ENCODE assay signal across 9 cellular contexts in the genomic region with DNA sequence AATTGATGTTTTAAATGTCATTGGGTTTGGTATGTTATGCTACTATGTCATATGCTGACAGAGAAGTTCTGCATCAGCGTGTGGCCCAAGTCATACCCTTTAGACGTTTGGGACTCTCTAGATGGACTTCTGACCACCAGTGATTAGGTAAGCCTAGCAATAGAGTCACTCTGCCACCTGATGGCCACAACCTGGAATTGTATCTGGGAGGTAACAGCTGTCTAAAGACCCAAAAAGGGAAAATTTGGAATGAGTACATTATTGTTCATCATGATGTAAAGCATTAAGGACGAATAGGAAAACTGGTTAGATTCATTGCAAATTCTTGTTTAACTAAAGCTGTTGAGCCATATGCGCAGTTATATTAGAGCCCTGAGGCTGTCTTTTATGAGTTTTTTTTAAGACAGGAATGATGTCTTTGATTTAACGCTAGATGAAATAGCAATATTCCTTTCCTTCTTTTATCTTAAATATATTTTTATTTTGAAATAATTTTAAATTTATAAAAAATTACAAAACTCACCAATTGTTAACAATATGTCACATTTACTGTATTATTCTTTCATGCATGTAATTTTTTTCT.
A peak's percentile ranks its signal among the peaks of the same experiment; 100 is the strongest.
DNase-seq lines count a peak whose midpoint lies in the region; ATAC-seq and TF ChIP-seq lines count a peak whose summit lies in the region.
"Had no signal": no experiment of that assay in that cellular context is flagged by ENCODE, and none has a peak within 500 bp of the region (broad histone marks: within the 10 kb centered on the region; RNA-seq: fewer than 3 reads in every experiment).

No MANE protein-coding gene starts in this region.

- ATAC-seq in body of pancreas (no peak), lower lobe of right lung (peak; percentile 51 to 66), HG03571 (IDR thresholded peaks at IDR 0.05; ENCODE audit: unreplicated experiment) (no peak)

- TF ChIP-seq CTCF in AG09309 (IDR thresholded peaks at IDR 0.05; ENCODE audit: control insufficient read depth, insufficient read depth, low read depth, low read length, missing control alignments) (peak; percentile 62), GM12873 (IDR thresholded peaks at IDR 0.05; ENCODE audit: insufficient read depth, low read depth, low read length, missing control alignments) (peak; percentile 83), body of pancreas (IDR thresholded peaks at IDR 0.05) (peak; percentile 8 to 62 (median 54)), lower lobe of right lung (IDR thresholded peaks at IDR 0.05) (peak; percentile 58)

- 37 to 47% methylated on average over 5 of the region's 5 CpGs for WGBS in body of pancreas, 2 donors

- H3K36me3 ChIP-seq in body of pancreas (replicated peaks in 1 of 2; ENCODE audit: insufficient read depth in 1 of 2, low read depth in 2 of 2) (no peaks in the 10 kb centered on the region), lower lobe of right lung (no peaks in the 10 kb centered on the region)

- DNase-seq in AG09309 (ENCODE audit: low read depth) (peak; percentile 7), NCI-H510A treated with DMSO at 0.1 percent for 48 hours (lab: John Stamatoyannopoulos, UW) (peak; percentile 48), body of pancreas (peak; percentile 31 to 63 (median 46)), lower lobe of right lung (no peak), NCI-H187 (lab: John Stamatoyannopoulos, UW) (no peak)
- no peak for DNase-seq in activated CD4-positive, CD25-positive, alpha-beta regulatory T cell (lab: John Stamatoyannopoulos, UW)
- DNase-seq: naive B cell had no signal

- H3K9me3 ChIP-seq in body of pancreas (no peaks in the 10 kb centered on the region), lower lobe of right lung (no peaks in the 10 kb centered on the region)

- intact Hi-C loops in body of pancreas (cut with DNase I): no loop called here
- intact Hi-C loops in lower lobe of right lung (cut with DNase I): no loop called here

- TF ChIP-seq POLR2A in body of pancreas (IDR thresholded peaks at IDR 0.05): no peak

- H3K4me1 ChIP-seq in body of pancreas: no peaks in the 10 kb centered on the region
- H3K4me1 ChIP-seq in lower lobe of right lung: no peaks in the 10 kb centered on the region

- no peak overlapping the region for H3K4me3 ChIP-seq in AG09309 (ENCODE audit: control insufficient read depth, low read depth, low read length)
- no peak overlapping the region for H3K4me3 ChIP-seq in body of pancreas
- no peak overlapping the region for H3K4me3 ChIP-seq in lower lobe of right lung

- H3K27ac ChIP-seq in body of pancreas: no peak overlapping the region
- H3K27ac ChIP-seq in lower lobe of right lung: no peak overlapping the region

- H3K27me3 ChIP-seq in body of pancreas: no peaks in the 10 kb centered on the region
- H3K27me3 ChIP-seq in lower lobe of right lung (ENCODE audit: low read depth): no peaks in the 10 kb centered on the region

Comparison
In these comparisons a context has a peak if more than half of its experiments do, and no peak if none do; other contexts are left out.
1. DNase-seq: peak in AG09309 (single experiment), NCI-H510A treated with DMSO at 0.1 percent for 48 hours (single experiment) and body of pancreas (4 of 4); none in lower lobe of right lung (single experiment), NCI-H187 (0 of 2) and activated CD4-positive, CD25-positive, alpha-beta regulatory T cell (0 of 4).
2. ATAC-seq: peak in lower lobe of right lung (2 of 2); none in body of pancreas (single experiment) and HG03571 (single experiment).
3. Peak in every context shown above with its lines, with median percentiles within 50 percentile points of each other: CTCF ChIP-seq.